22 cellular contexts compared by ENCODE assay signal in the genomic region with DNA sequence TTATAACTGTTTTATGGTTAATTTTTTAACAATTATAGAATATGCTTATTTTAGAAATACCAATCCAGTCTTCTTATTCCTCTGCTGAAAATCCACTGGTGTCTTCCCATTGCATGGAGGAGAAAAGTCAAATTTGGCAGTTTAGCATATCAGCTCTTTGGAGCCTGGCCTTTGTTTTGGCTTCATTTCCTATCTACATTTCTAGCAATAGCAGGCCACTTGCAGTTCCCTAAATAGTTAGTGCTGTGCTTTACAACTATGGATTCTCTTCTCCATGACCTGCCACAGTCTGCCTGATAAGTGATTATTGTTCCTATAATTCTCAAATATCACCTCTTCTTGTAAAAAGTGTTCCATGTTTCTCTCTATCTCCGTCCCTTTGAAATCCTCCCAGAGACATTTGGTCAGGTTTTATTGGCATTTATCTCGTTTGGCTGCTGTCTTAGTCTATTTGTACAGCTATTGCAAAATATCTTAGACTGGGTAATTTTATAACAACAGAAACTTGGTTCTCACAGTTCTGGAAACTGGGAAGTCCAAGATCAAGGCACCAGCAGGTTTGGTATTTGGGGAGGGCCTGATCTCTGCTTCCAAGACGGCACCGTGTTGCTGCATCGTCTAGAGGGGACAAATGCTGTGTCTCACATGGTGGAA.
"Had no signal": no experiment of that assay in that cellular context is flagged by ENCODE, and none has a peak within 500 bp of the region (broad histone marks: within the 10 kb centered on the region; RNA-seq: fewer than 3 reads in every experiment).

No MANE protein-coding gene starts in this region.

- H2AFZ ChIP-seq: parathyroid adenoma had no signal

- H3K36me3 ChIP-seq: brain microvascular endothelial cell, lower lobe of right lung, uterus had no signal

- H3K27me3 ChIP-seq: brain microvascular endothelial cell, testis, uterus had no signal

- H3K4me3 ChIP-seq: lower lobe of right lung, testis, uterus had no signal

- H3K9ac ChIP-seq: parathyroid adenoma had no signal

- H3K27ac ChIP-seq: brain microvascular endothelial cell, lower lobe of right lung, parathyroid adenoma, testis, uterus had no signal

- FAIRE-seq: islet of Langerhans had no signal

- DNase-seq: activated B cell treated with CpG ODN at 0.5 μM for 24 hours; activated CD4-positive, alpha-beta T cell treated with anti-CD3 and anti-CD28 coated beads for 36 hours; activated CD4-positive, alpha-beta T cell treated with anti-CD3 and anti-CD28 coated beads, Interleukin-2, amount 50 U/mL, for 4 hours; activated CD8-positive, alpha-beta memory T cell treated with anti-CD3 and anti-CD28 coated beads for 24 hours; activated CD8-positive, alpha-beta memory T cell treated with anti-CD3 and anti-CD28 coated beads, Interleukin-2, amount 50 U/mL, for 4 hours; activated T-cell treated with anti-CD3 and anti-CD28 coated beads, Interleukin-2, amount 50 U/mL, for 24 hours; aorta; brain microvascular endothelial cell; central memory CD4-positive, alpha-beta T cell; effector CD8-positive, alpha-beta T cell; foreskin melanocyte; lower lobe of right lung; naive B cell; stimulated activated CD4-positive, alpha-beta T cell treated with anti-CD3 and anti-CD28 coated beads, Interleukin-2, amount 100 ng/mL, for 48 hours; stimulated activated CD8-positive, alpha-beta memory T cell treated with anti-CD3 and anti-CD28 coated beads, Interleukin-4, amount 100 ng/mL, for 48 hours; stimulated activated naive B cell treated with anti-CD40 and anti-IgM and Interleukin-4, amounts not matched to agents 10 μg/mL and 1 μg/mL and 100 μg/mL, for 72 hours; testis; uterus had no signal

- H3K79me2 ChIP-seq: parathyroid adenoma had no signal

- ATAC-seq: activated CD4-positive, alpha-beta T cell treated with anti-CD3 and anti-CD28 coated beads for 36 hours; activated naive CD4-positive, alpha-beta T cell treated with anti-CD3 and anti-CD28 coated beads, Interleukin-2, amount 50 U/mL, for 72 hours; activated T-helper 17 cell treated with anti-CD3 and anti-CD28 coated beads, Interleukin-2, amount 50 U/mL, for 72 hours; stimulated activated naive B cell treated with anti-CD40 and anti-IgM and Interleukin-4, amounts not matched to agents 10 μg/mL and 1 μg/mL and 100 μg/mL, for 72 hours had no signal

- H3K9me3 ChIP-seq: lower lobe of right lung, testis, uterus had no signal

- H3K4me1 ChIP-seq: lower lobe of right lung, parathyroid adenoma, testis, uterus had no signal
